1 cellular context compared by ENCODE assay signal in genomic region chr20:17857639-17858449, GRCh38.
A peak's percentile ranks its signal among the peaks of the same experiment; 100 is the strongest.
TF ChIP-seq lines count a peak whose summit lies in the region.

No MANE protein-coding gene starts in this region.

TF ChIP-seq in HepG2, 621 proteins besides CTCF, POLR2A, EP300 and RAD21 (continued from another document and continues in another):
- no peak for TF ChIP-seq NFAT5 (CRISPR knock-in tag; IDR thresholded peaks at IDR 0.05)
- no peak for TF ChIP-seq KLF13 (CRISPR knock-in tag; IDR thresholded peaks at IDR 0.05)
- no peak for TF ChIP-seq ZGPAT (CRISPR knock-in tag; IDR thresholded peaks at IDR 0.05)
- no peak for TF ChIP-seq TERF1 (CRISPR knock-in tag; IDR thresholded peaks at IDR 0.05)
- TF ChIP-seq LCORL (IDR thresholded peaks at IDR 0.05) = no peak
- 0 out of 2 replicates have a peak, but pooled peaks have one; percentile 5 for TF ChIP-seq LCORL (CRISPR knock-in tag; IDR thresholded peaks at IDR 0.05)
- no peak for TF ChIP-seq ARHGAP35 (CRISPR knock-in tag; IDR thresholded peaks at IDR 0.05; ENCODE audit: borderline replicate concordance)
- TF ChIP-seq ZNF225 (CRISPR knock-in tag; IDR thresholded peaks at IDR 0.05) = no peak; the same call in 1 of the 2 replicates
- no peak for TF ChIP-seq ZBTB8A (CRISPR knock-in tag; IDR thresholded peaks at IDR 0.05; ENCODE audit: borderline replicate concordance, low read depth)
- TF ChIP-seq CSRNP1 (CRISPR knock-in tag; IDR thresholded peaks at IDR 0.05) = no peak
- TF ChIP-seq ZNF577 (CRISPR knock-in tag; IDR thresholded peaks at IDR 0.05; ENCODE audit: borderline replicate concordance, low read depth) = no peak
- TF ChIP-seq ZBTB7B (CRISPR knock-in tag; IDR thresholded peaks at IDR 0.05) = no peak
- TF ChIP-seq ZSCAN9 (CRISPR knock-in tag; IDR thresholded peaks at IDR 0.05; ENCODE audit: borderline replicate concordance) = no peak
- no peak for TF ChIP-seq ZNF451 (CRISPR knock-in tag; IDR thresholded peaks at IDR 0.05)
- TF ChIP-seq KMT2B (CRISPR knock-in tag; IDR thresholded peaks at IDR 0.05) = no peak; the same call in 1 of the 2 replicates
- TF ChIP-seq NFE2L2 (IDR thresholded peaks at IDR 0.05; ENCODE audit: low read length) = no peak
- no peak for TF ChIP-seq ZSCAN5A (CRISPR knock-in tag; IDR thresholded peaks at IDR 0.05; ENCODE audit: borderline replicate concordance)
- no peak for TF ChIP-seq ZNF205 (CRISPR knock-in tag; IDR thresholded peaks at IDR 0.05)
- no peak for TF ChIP-seq PHF21A (CRISPR knock-in tag; IDR thresholded peaks at IDR 0.05)
- 0 out of 2 replicates have a peak, but pooled peaks have one; percentile 31 for TF ChIP-seq ZNF414 (CRISPR knock-in tag; IDR thresholded peaks at IDR 0.05)
- TF ChIP-seq PRPF4 (IDR thresholded peaks at IDR 0.05; ENCODE audit: low read depth, low read length, poor library complexity, severe bottlenecking) = no peak
- no peak for TF ChIP-seq ZNF382 (CRISPR knock-in tag; IDR thresholded peaks at IDR 0.05; ENCODE audit: borderline replicate concordance)
- no peak for TF ChIP-seq PITX1 (CRISPR knock-in tag; IDR thresholded peaks at IDR 0.05)
- no peak for TF ChIP-seq BHLHE40 (IDR thresholded peaks at IDR 0.05; ENCODE audit: low read length)
- no peak for TF ChIP-seq MTF2 (CRISPR knock-in tag; IDR thresholded peaks at IDR 0.05; ENCODE audit: borderline replicate concordance)
- TF ChIP-seq ZNF572 (CRISPR knock-in tag; IDR thresholded peaks at IDR 0.05) = no peak
- TF ChIP-seq ZNF282 (IDR thresholded peaks at IDR 0.05; ENCODE audit: partially characterized antibody) = no peak
- no peak for TF ChIP-seq ESRRA (CRISPR knock-in tag; IDR thresholded peaks at IDR 0.05; ENCODE audit: low read depth)
- TF ChIP-seq ZNF720 (CRISPR knock-in tag; IDR thresholded peaks at IDR 0.05) = no peak
- TF ChIP-seq MAFG (CRISPR knock-in tag; IDR thresholded peaks at IDR 0.05) = no peak
- TF ChIP-seq USF2 (IDR thresholded peaks at IDR 0.05; ENCODE audit: low read depth, low read length) = no peak
- TF ChIP-seq USF2 (CRISPR knock-in tag; IDR thresholded peaks at IDR 0.05; ENCODE audit: borderline replicate concordance) = 0 out of 2 replicates have a peak, but pooled peaks have one; percentile 19
- no peak for TF ChIP-seq ZNF235 (CRISPR knock-in tag; IDR thresholded peaks at IDR 0.05; ENCODE audit: borderline replicate concordance)
- TF ChIP-seq HCFC1 (IDR thresholded peaks at IDR 0.05; ENCODE audit: low read depth, low read length) = no peak
- no peak for TF ChIP-seq IRF2 (CRISPR knock-in tag; IDR thresholded peaks at IDR 0.05)
- no peak for TF ChIP-seq ZNF20 (CRISPR knock-in tag; IDR thresholded peaks at IDR 0.05)
- TF ChIP-seq ISL2 (CRISPR knock-in tag; IDR thresholded peaks at IDR 0.05) = 0 out of 2 replicates have a peak, but pooled peaks have one; percentile 6
- no peak for TF ChIP-seq ZBTB44 (CRISPR knock-in tag; IDR thresholded peaks at IDR 0.05)
- TF ChIP-seq MTA3 (CRISPR knock-in tag; IDR thresholded peaks at IDR 0.05) = no peak
- no peak for TF ChIP-seq NFRKB (IDR thresholded peaks at IDR 0.05)
- TF ChIP-seq MZF1 (CRISPR knock-in tag; IDR thresholded peaks at IDR 0.05; ENCODE audit: borderline replicate concordance) = no peak
- no peak for TF ChIP-seq ZNF704 (CRISPR knock-in tag; IDR thresholded peaks at IDR 0.05; ENCODE audit: borderline replicate concordance)
- TF ChIP-seq CBFB (CRISPR knock-in tag; IDR thresholded peaks at IDR 0.05) = no peak
- 0 out of 2 replicates have a peak, but pooled peaks have one; percentile 65 for TF ChIP-seq ZSCAN29 (CRISPR knock-in tag; conservative IDR thresholded peaks at IDR 0.05)
- no peak for TF ChIP-seq THAP8 (CRISPR knock-in tag; IDR thresholded peaks at IDR 0.05; ENCODE audit: borderline replicate concordance)
- no peak; the same call in 1 of the 2 replicates for TF ChIP-seq ZMAT3 (CRISPR knock-in tag; conservative IDR thresholded peaks at IDR 0.05)
- no peak for TF ChIP-seq SSRP1 (CRISPR knock-in tag; IDR thresholded peaks at IDR 0.05)
- TF ChIP-seq SRF (IDR thresholded peaks at IDR 0.05; ENCODE audit: low read depth, low read length) = no peak
- no peak for TF ChIP-seq SAP130 (CRISPR knock-in tag; IDR thresholded peaks at IDR 0.05; ENCODE audit: low read depth)
- TF ChIP-seq ZNF431 (CRISPR knock-in tag; IDR thresholded peaks at IDR 0.05; ENCODE audit: borderline replicate concordance, low read depth) = no peak
- TF ChIP-seq HMG20A (CRISPR knock-in tag; IDR thresholded peaks at IDR 0.05; ENCODE audit: borderline replicate concordance) = no peak
- no peak for TF ChIP-seq TBP (CRISPR knock-in tag; IDR thresholded peaks at IDR 0.05)
